Comparison of ENCODE assay signal across 8 cellular contexts in the genomic region with DNA sequence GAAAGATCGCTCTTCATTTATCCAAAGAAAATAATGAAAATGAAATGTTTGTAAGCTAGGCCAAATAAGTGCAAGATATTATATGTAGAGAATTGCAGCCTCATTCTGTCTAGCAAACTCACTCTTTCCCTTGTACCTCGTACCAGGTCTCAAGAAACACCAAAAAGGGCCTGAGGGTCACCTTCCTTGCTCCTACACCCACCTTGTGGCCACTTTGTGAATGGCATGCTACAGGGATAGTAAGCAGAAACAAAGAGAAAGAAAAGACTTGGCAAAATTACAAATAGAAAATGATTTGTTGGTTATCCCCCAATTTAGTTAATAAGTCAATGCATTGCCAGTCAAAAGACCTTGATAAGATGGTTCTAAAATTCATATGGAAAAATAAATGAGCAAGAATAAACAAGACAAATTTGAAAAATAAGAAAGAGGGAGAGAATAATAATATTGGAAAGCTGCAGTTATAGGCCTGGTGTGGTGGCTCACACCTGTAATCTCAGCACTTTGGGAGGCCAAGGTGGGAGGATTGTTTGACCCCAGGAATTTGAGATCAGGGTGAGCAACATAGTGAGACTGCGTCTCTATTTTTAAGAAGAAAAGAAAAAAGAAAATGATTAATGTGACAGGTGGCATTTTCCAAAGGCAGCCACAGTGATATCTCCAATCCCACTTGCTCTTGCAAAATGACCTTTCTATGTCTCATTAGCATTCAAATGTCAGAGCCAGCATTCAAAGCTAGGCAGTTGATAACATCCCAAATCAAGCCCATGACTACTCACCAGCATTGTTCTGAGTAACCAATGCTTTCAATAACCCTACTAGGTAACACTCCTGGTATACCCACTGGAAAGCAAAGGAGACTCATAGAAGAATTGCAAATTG. TPM values are rescaled to one million over a fixed set of nuclear protein-coding genes. Genes with fewer than 3 reads are reported as not detected.
DNase-seq lines count a peak whose midpoint lies in the region; ATAC-seq and TF ChIP-seq lines count a peak whose summit lies in the region.
"Had no signal": no experiment of that assay in that cellular context is flagged by ENCODE, and none has a peak within 500 bp of the region (broad histone marks: within the 10 kb centered on the region; RNA-seq: fewer than 3 reads in every experiment).

No MANE protein-coding gene starts in this region.

- H3K9me3 Mint-ChIP-seq in mesothelial cell of epicardium, result no peaks in the 10 kb centered on the region

- no peak overlapping the region for H3K27ac Mint-ChIP-seq in mesothelial cell of epicardium

- H3K4me3 Mint-ChIP-seq in mesothelial cell of epicardium, result no peak overlapping the region

- H3K27me3 Mint-ChIP-seq in mesothelial cell of epicardium (ENCODE audit: low read depth), result no peaks in the 10 kb centered on the region

- peak; percentile 77 for DNase-seq in NCI-H69 (lab: John Stamatoyannopoulos, UW)
- DNase-seq in activated CD4-positive, alpha-beta T cell treated with anti-CD3 and anti-CD28 coated beads, Interleukin-2, amount 50 U/mL, for 48 hours, result peak; percentile 82 to 86
- peak; percentile 66 for DNase-seq in ecto neural progenitor cell (ENCODE audit: low spot score)
- peak in 1 of 2 experiments; percentile 75 for DNase-seq in mesothelial cell of epicardium (ENCODE audit: low spot score in 2 of 2, unreplicated experiment in 2 of 2)
- DNase-seq in stimulated activated CD8-positive, alpha-beta memory T cell treated with anti-CD3 and anti-CD28 coated beads, Interleukin-7, amount 100 ng/mL, for 4 hours (ENCODE audit: low read depth in 2 of 2), result peak; percentile 45 to 66

- TF ChIP-seq CTCF in GM12875 (IDR thresholded peaks at IDR 0.05; ENCODE audit: borderline replicate concordance, insufficient read depth, low read depth, low read length), result peak; percentile 85
- TF ChIP-seq CTCF in mesothelial cell of epicardium (IDR thresholded peaks at IDR 0.05; ENCODE audit: unreplicated experiment), result peak; percentile 94

- H3K4me1 Mint-ChIP-seq in mesothelial cell of epicardium, result no peaks in the 10 kb centered on the region

- H3K36me3 Mint-ChIP-seq in mesothelial cell of epicardium, result no peaks in the 10 kb centered on the region

- ATAC-seq in HG03460 (IDR thresholded peaks at IDR 0.05; ENCODE audit: unreplicated experiment), result peak; percentile 35

- H3K4me3 ChIP-seq in GM12875 (ENCODE audit: low read depth, low read length), result no peak overlapping the region

RNA-seq across cellular contexts. Expression of gene BMP10, which starts 38.8 kb away (rescaled TPM):
- 0.13 TPM in 1 of 3 replicates, not detected in the others for total RNA-seq in mesothelial cell of epicardium
- total RNA-seq: temporal lobe had no signal

RNA-seq across cellular contexts. Expression of gene GKN2, which starts 42.7 kb away (rescaled TPM):
- total RNA-seq in mesothelial cell of epicardium, result not detected in 3 replicates
